In the genomic region with DNA sequence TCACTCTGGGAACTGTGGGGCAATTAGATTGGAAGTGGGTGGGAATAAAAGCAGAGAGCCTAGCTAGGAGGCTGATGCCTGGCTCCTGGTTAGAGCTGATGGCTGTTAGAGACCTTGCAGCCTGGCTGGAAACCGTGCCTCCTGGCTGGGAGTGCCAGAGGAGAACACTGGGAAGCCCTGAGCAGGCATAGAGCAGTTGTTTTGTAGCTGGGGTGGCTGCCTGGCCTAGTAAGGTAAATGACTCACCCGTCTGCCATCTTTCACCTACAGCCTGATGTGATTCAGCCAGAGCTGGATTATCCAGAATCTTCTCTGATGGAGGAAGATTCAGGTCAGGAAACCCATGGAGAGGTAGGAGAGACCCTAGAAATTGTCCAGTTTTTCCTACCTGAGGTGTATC, we compare ENCODE assay signal across 15 cellular contexts. TPM values are rescaled to one million over a fixed set of nuclear protein-coding genes. Genes with fewer than 3 reads are reported as not detected.
DNase-seq lines count a peak whose midpoint lies in the region; ATAC-seq and TF ChIP-seq lines count a peak whose summit lies in the region.
"Had no signal": no experiment of that assay in that cellular context is flagged by ENCODE, and none has a peak within 500 bp of the region (broad histone marks: within the 10 kb centered on the region; RNA-seq: fewer than 3 reads in every experiment).

No MANE protein-coding gene starts in this region.

- TF ChIP-seq CTCF in adrenal gland (IDR thresholded peaks at IDR 0.05), result no peak

- H3K36me3 ChIP-seq in adrenal gland (replicated peaks in 1 of 2), result peaks cover 0 to 22% of the 10 kb centered on the region in 2 donors
- peaks cover 17 to 20% (median 20%) of the 10 kb centered on the region in 3 donors for H3K36me3 ChIP-seq in skeletal muscle tissue (ENCODE audit: control insufficient read depth in 3 of 3, insufficient read depth in 3 of 3, low read length in 3 of 3)

- TF ChIP-seq POLR2A in adrenal gland (IDR thresholded peaks at IDR 0.05), result no peak

- no peak overlapping the region for H3K4me3 Mint-ChIP-seq in activated T-cell treated with anti-CD3 and anti-CD28 coated beads, Interleukin-2, amount 50 U/mL, for 24 hours
- no peak overlapping the region for H3K4me3 Mint-ChIP-seq in activated T-cell treated with anti-CD3 and anti-CD28 coated beads, Interleukin-2, amount 50 U/mL, for 4 hours
- H3K4me3 Mint-ChIP-seq: activated CD8-positive, alpha-beta memory T cell treated with anti-CD3 and anti-CD28 coated beads, Interleukin-2, amount 10 ng/mL, durations not matched to agents 7 days and 5 days; immature natural killer cell; natural killer cell treated with Interleukin-12 subunit alpha and Interleukin-12 subunit beta and Interleukin-15 and Interleukin-18, amount 100 ng/mL, for 72 hours had no signal

- H3K27ac ChIP-seq in adrenal gland (peak overlapping the region in 2 of 5 donors; percentile 58 to 68), skeletal muscle tissue (ENCODE audit: low read depth, low read length) (peak overlapping the region; percentile 38)

- H3K27me3 ChIP-seq in adrenal gland, result no peaks in the 10 kb centered on the region
- no peaks in the 10 kb centered on the region for H3K27me3 ChIP-seq in skeletal muscle tissue (ENCODE audit: control insufficient read depth in 3 of 3, insufficient read depth in 3 of 3, low read length in 3 of 3)
- H3K27me3 ChIP-seq: stomach had no signal

- no peaks in the 10 kb centered on the region for H3K27me3 Mint-ChIP-seq in activated T-cell treated with anti-CD3 and anti-CD28 coated beads, Interleukin-2, amount 50 U/mL, for 24 hours
- H3K27me3 Mint-ChIP-seq in activated T-cell treated with anti-CD3 and anti-CD28 coated beads, Interleukin-2, amount 50 U/mL, for 4 hours (ENCODE audit: low read depth), result no peaks in the 10 kb centered on the region
- H3K27me3 Mint-ChIP-seq: activated CD8-positive, alpha-beta memory T cell treated with anti-CD3 and anti-CD28 coated beads, Interleukin-2, amount 10 ng/mL, durations not matched to agents 7 days and 5 days; natural killer cell treated with Interleukin-12 subunit alpha and Interleukin-12 subunit beta and Interleukin-15 and Interleukin-18, amount 100 ng/mL, for 72 hours had no signal

- H3K4me1 Mint-ChIP-seq in activated T-cell treated with anti-CD3 and anti-CD28 coated beads, Interleukin-2, amount 50 U/mL, for 24 hours (ENCODE audit: low read depth), result peaks cover 18% of the 10 kb centered on the region
- H3K4me1 Mint-ChIP-seq in activated T-cell treated with anti-CD3 and anti-CD28 coated beads, Interleukin-2, amount 50 U/mL, for 4 hours (ENCODE audit: low read depth), result peaks cover 9% of the 10 kb centered on the region

- intact Hi-C loops in adrenal gland (cut with DNase I), result no loop called here

- no peaks in the 10 kb centered on the region for H3K9me3 Mint-ChIP-seq in activated T-cell treated with anti-CD3 and anti-CD28 coated beads, Interleukin-2, amount 50 U/mL, for 24 hours
- no peaks in the 10 kb centered on the region for H3K9me3 Mint-ChIP-seq in activated T-cell treated with anti-CD3 and anti-CD28 coated beads, Interleukin-2, amount 50 U/mL, for 4 hours
- H3K9me3 Mint-ChIP-seq: immature natural killer cell; natural killer cell treated with Interleukin-12 subunit alpha and Interleukin-12 subunit beta and Interleukin-15 and Interleukin-18, amount 100 ng/mL, for 72 hours had no signal

- H3K36me3 Mint-ChIP-seq in activated T-cell treated with anti-CD3 and anti-CD28 coated beads, Interleukin-2, amount 50 U/mL, for 24 hours (ENCODE audit: low read depth), result peaks cover 32% of the 10 kb centered on the region
- H3K36me3 Mint-ChIP-seq in activated T-cell treated with anti-CD3 and anti-CD28 coated beads, Interleukin-2, amount 50 U/mL, for 4 hours (ENCODE audit: insufficient read depth), result peaks cover 16% of the 10 kb centered on the region
- H3K36me3 Mint-ChIP-seq: immature natural killer cell had no signal

- H3K4me1 ChIP-seq in adrenal gland (replicated peaks in 1 of 2) (peaks cover 4 to 10% of the 10 kb centered on the region in 2 donors), skeletal muscle tissue (ENCODE audit: control insufficient read depth in 3 of 3, insufficient read depth in 3 of 3, low read length in 3 of 3) (peaks cover 27 to 34% (median 31%) of the 10 kb centered on the region in 3 donors)

- DNase-seq in activated T-cell treated with anti-CD3 and anti-CD28 coated beads, Interleukin-2, amount 50 U/mL, for 24 hours, result no peak
- DNase-seq in activated T-cell treated with anti-CD3 and anti-CD28 coated beads, Interleukin-2, amount 50 U/mL, for 4 hours, result no peak
- peak; percentile 44 to 78 (median 62) for DNase-seq in adrenal gland
- DNase-seq in iPS-NIHi7 (ENCODE audit: extremely low spot score), result peak; percentile 53
- no peak for DNase-seq in activated gamma-delta T cell (lab: John Stamatoyannopoulos, UW)
- DNase-seq in NK-92 treated with Interleukin-12 subunit alpha and Interleukin-12 subunit beta, amount 100 ng/mL, for 24 hours (lab: John Stamatoyannopoulos, UW), result no peak
- DNase-seq: activated CD8-positive, alpha-beta memory T cell treated with anti-CD3 and anti-CD28 coated beads, Interleukin-2, amount 10 ng/mL, durations not matched to agents 7 days and 5 days; DMS79; immature natural killer cell; NCI-H187; stomach; T1000 had no signal

- no peak for ATAC-seq in activated T-cell treated with anti-CD3 and anti-CD28 coated beads, Interleukin-2, amount 50 U/mL, for 4 hours
- no peak for ATAC-seq in HG02759 (IDR thresholded peaks at IDR 0.05; ENCODE audit: unreplicated experiment)
- ATAC-seq: activated CD8-positive, alpha-beta memory T cell treated with anti-CD3 and anti-CD28 coated beads, Interleukin-2, amount 10 ng/mL, durations not matched to agents 7 days and 5 days; natural killer cell treated with Interleukin-12 subunit alpha and Interleukin-12 subunit beta and Interleukin-15 and Interleukin-18, amount 100 ng/mL, for 72 hours had no signal

- H3K4me3 ChIP-seq in adrenal gland, result no peak overlapping the region
- H3K4me3 ChIP-seq in skeletal muscle tissue (ENCODE audit: low read length in 3 of 3), result no peak overlapping the region
- H3K4me3 ChIP-seq: stomach had no signal

- H3K9me3 ChIP-seq in adrenal gland (replicated peaks in 1 of 3) (no peaks in the 10 kb centered on the region), skeletal muscle tissue (ENCODE audit: control insufficient read depth in 3 of 3, low read length in 3 of 3) (no peaks in the 10 kb centered on the region)
- H3K9me3 ChIP-seq: stomach had no signal

- peak overlapping the region; percentile 47 for H3K27ac Mint-ChIP-seq in activated T-cell treated with anti-CD3 and anti-CD28 coated beads, Interleukin-2, amount 50 U/mL, for 24 hours
- H3K27ac Mint-ChIP-seq: activated CD8-positive, alpha-beta memory T cell treated with anti-CD3 and anti-CD28 coated beads, Interleukin-2, amount 10 ng/mL, durations not matched to agents 7 days and 5 days; immature natural killer cell; natural killer cell treated with Interleukin-12 subunit alpha and Interleukin-12 subunit beta and Interleukin-15 and Interleukin-18, amount 100 ng/mL, for 72 hours had no signal

- peak overlapping the region in 1 of 3 donors; percentile 57 for H3K9ac ChIP-seq in skeletal muscle tissue (ENCODE audit: low read depth in 1 of 3, low read length in 3 of 3)

- 19 to 80% (median 41%) methylated on average over 1 to 2 of the region's 2 CpGs for WGBS in adrenal gland, 4 donors

RNA-seq across cellular contexts. Expression of a gene that starts 6.1 kb away (rescaled TPM):
- total RNA-seq in activated T-cell treated with anti-CD3 and anti-CD28 coated beads, Interleukin-2, amount 50 U/mL, for 4 hours, result 100 to 1,000 TPM in 1 of 3 donors, 10 to 100 TPM in 2; 90.9 to 103 (median 91.1) TPM
- total RNA-seq in adrenal gland (100 to 1,000 TPM in 7 of 8 donors, 10 to 100 TPM in 1; 51.3 to 204 (median 164) TPM), skeletal muscle tissue (57.9 TPM)
- polyA plus RNA-seq in adrenal gland, result 100 to 1,000 TPM; 217 to 489 (median 301) TPM

RNA-seq across cellular contexts. Expression of a gene that starts 6.4 kb away (rescaled TPM):
- total RNA-seq in activated T-cell treated with anti-CD3 and anti-CD28 coated beads, Interleukin-2, amount 50 U/mL, for 4 hours, result 10 to 100 TPM; 23.9 to 27.8 (median 26.5) TPM
- total RNA-seq in adrenal gland (10 to 100 TPM; 16.3 to 52.1 (median 33.6) TPM), skeletal muscle tissue (18.8 TPM)
- 10 to 100 TPM; 13.1 to 97.8 (median 75.7) TPM for polyA plus RNA-seq in adrenal gland

RNA-seq across cellular contexts. Expression of a gene that starts 53.4 kb away (rescaled TPM):
- under 1 TPM; 0.11 to 0.20 (median 0.13) TPM for total RNA-seq in activated T-cell treated with anti-CD3 and anti-CD28 coated beads, Interleukin-2, amount 50 U/mL, for 4 hours
- total RNA-seq in adrenal gland (10 to 100 TPM in 4 of 8 donors, 1 to 10 TPM in 3, under 1 TPM in 1; 0.77 to 15.1 (median 8.4) TPM), skeletal muscle tissue (not detected)
- 1 to 10 TPM; 2.7 to 7.4 (median 5.0) TPM for polyA plus RNA-seq in adrenal gland
- total RNA-seq: activated CD8-positive, alpha-beta memory T cell treated with anti-CD3 and anti-CD28 coated beads, Interleukin-2, amount 10 ng/mL, durations not matched to agents 7 days and 5 days; stomach had no signal

Comparison
In these comparisons a context has a peak if more than half of its experiments do, and no peak if none do; other contexts are left out.
1. DNase-seq: peak in adrenal gland (7 of 7) and iPS-NIHi7 (single experiment); none in activated T-cell treated with anti-CD3 and anti-CD28 coated beads, Interleukin-2, amount 50 U/mL, for 24 hours (single experiment), activated T-cell treated with anti-CD3 and anti-CD28 coated beads, Interleukin-2, amount 50 U/mL, for 4 hours (single experiment), activated gamma-delta T cell (single experiment) and NK-92 treated with Interleukin-12 subunit alpha and Interleukin-12 subunit beta, amount 100 ng/mL, for 24 hours (single experiment).